ENCODE assay signal across 25 cellular contexts in the genomic region with DNA sequence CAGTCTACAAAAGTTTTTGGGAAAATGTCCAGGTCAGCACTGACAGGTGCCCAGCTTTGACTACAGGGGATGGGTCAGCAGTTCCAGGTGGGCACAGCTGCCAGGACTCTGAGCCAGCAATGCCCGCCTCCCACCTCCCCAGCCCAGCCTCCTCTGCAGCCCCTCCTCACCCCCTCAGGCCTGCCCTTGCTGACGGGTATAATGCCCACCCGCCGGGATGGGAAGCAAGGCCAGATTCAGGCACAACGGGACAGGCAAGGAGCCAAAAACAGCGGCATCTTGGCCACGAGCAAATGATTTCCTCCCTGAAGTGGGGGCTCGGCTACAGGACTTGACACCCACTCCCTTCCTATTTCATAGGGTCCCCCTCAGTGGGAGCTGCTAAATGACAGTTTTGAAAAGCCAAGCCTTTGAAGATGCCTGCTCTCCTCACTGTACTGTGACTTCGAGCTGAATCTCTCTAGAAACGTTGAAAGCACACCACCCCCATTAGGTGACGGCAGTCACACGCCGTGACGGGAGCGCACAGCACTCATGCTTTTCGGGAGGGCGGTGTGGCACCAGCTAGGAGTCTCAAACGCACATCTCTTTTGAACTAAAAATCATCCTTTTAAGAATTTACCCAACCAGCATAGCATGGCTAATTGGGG. TPM values are rescaled to one million over a fixed set of nuclear protein-coding genes. Genes with fewer than 3 reads are reported as not detected.
DNase-seq lines count a peak whose midpoint lies in the region; ATAC-seq, FAIRE-seq and TF ChIP-seq lines count a peak whose summit lies in the region.
"Had no signal": no experiment of that assay in that cellular context is flagged by ENCODE, and none has a peak within 500 bp of the region (broad histone marks: within the 10 kb centered on the region; RNA-seq: fewer than 3 reads in every experiment).

No MANE protein-coding gene starts in this region.

- H3K4me1 Mint-ChIP-seq in activated T-cell treated with anti-CD3 and anti-CD28 coated beads, Interleukin-2, amount 50 U/mL, for 4 hours (ENCODE audit: low read depth): no peaks in the 10 kb centered on the region
- H3K4me1 Mint-ChIP-seq in activated T-cell treated with anti-CD3 and anti-CD28 coated beads, Interleukin-2, amount 50 U/mL, for 72 hours (ENCODE audit: low read depth): no peaks in the 10 kb centered on the region
- peaks cover 20 to 25% of the 10 kb centered on the region in 2 donors for H3K4me1 Mint-ChIP-seq in stimulated activated naive B cell treated with anti-CD40 and anti-IgM and Interleukin-4, amounts not matched to agents 10 μg/mL and 1 μg/mL and 100 μg/mL, for 72 hours
- no peaks in the 10 kb centered on the region for H3K4me1 Mint-ChIP-seq in naive thymus-derived CD4-positive, alpha-beta T cell
- H3K4me1 Mint-ChIP-seq: activated naive CD8-positive, alpha-beta T cell treated with anti-CD3 and anti-CD28 coated beads, Interleukin-2, amount 50 U/mL, for 24 hours had no signal

- H3K36me3 Mint-ChIP-seq in activated T-cell treated with anti-CD3 and anti-CD28 coated beads, Interleukin-2, amount 50 U/mL, for 4 hours (ENCODE audit: insufficient read depth): peaks cover 13% of the 10 kb centered on the region
- H3K36me3 Mint-ChIP-seq in activated T-cell treated with anti-CD3 and anti-CD28 coated beads, Interleukin-2, amount 50 U/mL, for 72 hours (ENCODE audit: insufficient read depth in 2 of 2): peaks cover 0 to 6% of the 10 kb centered on the region in 2 donors
- peaks cover 32 to 62% of the 10 kb centered on the region in 2 donors for H3K36me3 Mint-ChIP-seq in stimulated activated naive B cell treated with anti-CD40 and anti-IgM and Interleukin-4, amounts not matched to agents 10 μg/mL and 1 μg/mL and 100 μg/mL, for 72 hours
- peaks cover 0 to 38% (median 5%) of the 10 kb centered on the region in 5 donors for H3K36me3 Mint-ChIP-seq in naive thymus-derived CD4-positive, alpha-beta T cell
- H3K36me3 Mint-ChIP-seq: natural killer cell treated with Interleukin-12 subunit alpha and Interleukin-12 subunit beta and Interleukin-15 and Interleukin-18, amount 100 ng/mL, for 72 hours had no signal

- H3K27ac Mint-ChIP-seq in activated T-cell treated with anti-CD3 and anti-CD28 coated beads, Interleukin-2, amount 50 U/mL, for 72 hours: no peak overlapping the region
- H3K27ac Mint-ChIP-seq in stimulated activated naive B cell treated with anti-CD40 and anti-IgM and Interleukin-4, amounts not matched to agents 10 μg/mL and 1 μg/mL and 100 μg/mL, for 72 hours: peak overlapping the region; percentile 42
- H3K27ac Mint-ChIP-seq in naive thymus-derived CD4-positive, alpha-beta T cell: no peak overlapping the region
- H3K27ac Mint-ChIP-seq: activated naive CD8-positive, alpha-beta T cell treated with anti-CD3 and anti-CD28 coated beads, Interleukin-2, amount 50 U/mL, for 24 hours; B cell; natural killer cell treated with Interleukin-12 subunit alpha and Interleukin-12 subunit beta and Interleukin-15 and Interleukin-18, amount 100 ng/mL, for 72 hours had no signal

- FAIRE-seq in kidney (lab: Jason Lieb, UNC): no peak
- FAIRE-seq: A549, GM19239, small intestine had no signal

- CTCF ChIA-PET in naive thymus-derived CD4-positive, alpha-beta T cell (lab: Charles Lee): interaction anchor here (0.6 to 0.7 kb wide), 3 partner anchors 63 to 197 kb away, joined by 3 read pairs; no protein-coding TSS in a partner anchor

- no peaks in the 10 kb centered on the region for H3K27me3 Mint-ChIP-seq in activated T-cell treated with anti-CD3 and anti-CD28 coated beads, Interleukin-2, amount 50 U/mL, for 4 hours (ENCODE audit: low read depth)
- no peaks in the 10 kb centered on the region for H3K27me3 Mint-ChIP-seq in activated T-cell treated with anti-CD3 and anti-CD28 coated beads, Interleukin-2, amount 50 U/mL, for 72 hours (ENCODE audit: low read depth)
- no peaks in the 10 kb centered on the region for H3K27me3 Mint-ChIP-seq in stimulated activated naive B cell treated with anti-CD40 and anti-IgM and Interleukin-4, amounts not matched to agents 10 μg/mL and 1 μg/mL and 100 μg/mL, for 72 hours
- no peaks in the 10 kb centered on the region for H3K27me3 Mint-ChIP-seq in naive thymus-derived CD4-positive, alpha-beta T cell
- H3K27me3 Mint-ChIP-seq: activated naive CD8-positive, alpha-beta T cell treated with anti-CD3 and anti-CD28 coated beads, Interleukin-2, amount 50 U/mL, for 24 hours; B cell; natural killer cell treated with Interleukin-12 subunit alpha and Interleukin-12 subunit beta and Interleukin-15 and Interleukin-18, amount 100 ng/mL, for 72 hours had no signal

- H3K27ac ChIP-seq in Karpas-422 (ENCODE audit: low read length): peak overlapping the region; percentile 39
- H3K27ac ChIP-seq in kidney (ENCODE audit: low read depth in 2 of 2, low read length in 2 of 2): no peak overlapping the region
- no peak overlapping the region for H3K27ac ChIP-seq in naive thymus-derived CD4-positive, alpha-beta T cell (ENCODE audit: low read depth, low read length)
- H3K27ac ChIP-seq: A549, brain microvascular endothelial cell, coronary artery, esophagus squamous epithelium, gastrocnemius medialis, thoracic aorta had no signal

- H4K20me1 ChIP-seq in Karpas-422 (ENCODE audit: insufficient read depth, low read depth, low read length): peaks cover 11% of the 10 kb centered on the region

- H3K4me3 Mint-ChIP-seq in activated T-cell treated with anti-CD3 and anti-CD28 coated beads, Interleukin-2, amount 50 U/mL, for 4 hours: no peak overlapping the region
- no peak overlapping the region for H3K4me3 Mint-ChIP-seq in activated T-cell treated with anti-CD3 and anti-CD28 coated beads, Interleukin-2, amount 50 U/mL, for 72 hours
- no peak overlapping the region for H3K4me3 Mint-ChIP-seq in stimulated activated naive B cell treated with anti-CD40 and anti-IgM and Interleukin-4, amounts not matched to agents 10 μg/mL and 1 μg/mL and 100 μg/mL, for 72 hours
- no peak overlapping the region for H3K4me3 Mint-ChIP-seq in naive thymus-derived CD4-positive, alpha-beta T cell
- H3K4me3 Mint-ChIP-seq: activated naive CD8-positive, alpha-beta T cell treated with anti-CD3 and anti-CD28 coated beads, Interleukin-2, amount 50 U/mL, for 24 hours; B cell; natural killer cell treated with Interleukin-12 subunit alpha and Interleukin-12 subunit beta and Interleukin-15 and Interleukin-18, amount 100 ng/mL, for 72 hours had no signal

- H3K4me2 ChIP-seq in Karpas-422 (ENCODE audit: low read depth, low read length, poor library complexity, severe bottlenecking): peak overlapping the region; percentile 52
- H3K4me2 ChIP-seq: A549 had no signal

- H2AFZ ChIP-seq in Karpas-422 (ENCODE audit: low read length): no peak overlapping the region

- H3K27me3 ChIP-seq in Karpas-422 (ENCODE audit: low read length): no peaks in the 10 kb centered on the region
- H3K27me3 ChIP-seq in naive thymus-derived CD4-positive, alpha-beta T cell (ENCODE audit: control insufficient read depth in 2 of 2, insufficient read depth in 2 of 2, low read length in 2 of 2): no peaks in the 10 kb centered on the region
- H3K27me3 ChIP-seq: brain microvascular endothelial cell, esophagus squamous epithelium, gastrocnemius medialis had no signal

- TF ChIP-seq CTCF in kidney (IDR thresholded peaks at IDR 0.05; ENCODE audit: borderline replicate concordance, extremely low read depth, insufficient read depth): no peak

- no peaks in the 10 kb centered on the region for H3K9me2 ChIP-seq in Karpas-422 (replicated peaks; ENCODE audit: insufficient read depth, low read length)

- H3K4me3 ChIP-seq in Karpas-422 (ENCODE audit: low read length) (peak overlapping the region; percentile 21; the same call in 1 of the 2 replicates), kidney (ENCODE audit: low read length in 2 of 2) (no peak overlapping the region)
- H3K4me3 ChIP-seq in naive thymus-derived CD4-positive, alpha-beta T cell (ENCODE audit: low read length): no peak overlapping the region
- H3K4me3 ChIP-seq: A549, coronary artery, esophagus squamous epithelium, gastrocnemius medialis, thoracic aorta had no signal

- H3K36me3 ChIP-seq in Karpas-422 (ENCODE audit: insufficient read depth, low read length) (peaks cover 6% of the 10 kb centered on the region; the same call in 1 of the 2 replicates), kidney (ENCODE audit: control insufficient read depth in 1 of 2, insufficient read depth in 2 of 2, low read length in 2 of 2) (peaks cover 0 to 8% of the 10 kb centered on the region in 2 donors)
- H3K36me3 ChIP-seq in naive thymus-derived CD4-positive, alpha-beta T cell (ENCODE audit: control insufficient read depth in 2 of 3, insufficient read depth in 3 of 3, low read length in 3 of 3): peaks cover 0 to 35% (median 3%) of the 10 kb centered on the region in 3 experiments
- H3K36me3 ChIP-seq: gastrocnemius medialis had no signal

- peak overlapping the region; percentile 23 for H3K9ac ChIP-seq in Karpas-422 (ENCODE audit: low read length)
- no peak overlapping the region for H3K9ac ChIP-seq in kidney (ENCODE audit: low read length in 2 of 2)

- H3K79me2 ChIP-seq in Karpas-422 (ENCODE audit: low read length): peaks cover 13% of the 10 kb centered on the region

- intact Hi-C loops in kidney (cut with DNase I): loop anchor here (10.0 kb wide), 1 partner anchor 618 kb away; no protein-coding TSS in a partner anchor
- intact Hi-C loops in naive thymus-derived CD4-positive, alpha-beta T cell (cut with micrococcal nuclease): no loop called here

- no peak for ATAC-seq in activated T-cell treated with anti-CD3 and anti-CD28 coated beads, Interleukin-2, amount 50 U/mL, for 4 hours
- ATAC-seq in activated T-cell treated with anti-CD3 and anti-CD28 coated beads, Interleukin-2, amount 50 U/mL, for 72 hours (replicated peaks in 1 of 2): no peak
- ATAC-seq in stimulated activated naive B cell treated with anti-CD40 and anti-IgM and Interleukin-4, amounts not matched to agents 10 μg/mL and 1 μg/mL and 100 μg/mL, for 72 hours (replicated peaks): no peak
- no peak for ATAC-seq in naive thymus-derived CD4-positive, alpha-beta T cell
- no peak for ATAC-seq in GM21786 (IDR thresholded peaks at IDR 0.05; ENCODE audit: unreplicated experiment)
- ATAC-seq: A549; activated naive CD8-positive, alpha-beta T cell treated with anti-CD3 and anti-CD28 coated beads, Interleukin-2, amount 50 U/mL, for 24 hours; gastrocnemius medialis; left colon; natural killer cell treated with Interleukin-12 subunit alpha and Interleukin-12 subunit beta and Interleukin-15 and Interleukin-18, amount 100 ng/mL, for 72 hours; PC-3 had no signal

- POLR2A ChIA-PET in naive thymus-derived CD4-positive, alpha-beta T cell (lab: Charles Lee): no interaction called here

- peak; percentile 1 for DNase-seq in activated T-cell treated with anti-CD3 and anti-CD28 coated beads, Interleukin-2, amount 50 U/mL, for 4 hours
- no peak for DNase-seq in activated T-cell treated with anti-CD3 and anti-CD28 coated beads, Interleukin-2, amount 50 U/mL, for 72 hours
- DNase-seq in Karpas-422 (no peak), kidney (peak; percentile 59), NCI-H2171 treated with DMSO at 0.1 percent for 48 hours (lab: John Stamatoyannopoulos, UW) (no peak)
- no peak for DNase-seq in stimulated activated naive B cell treated with anti-CD40 and anti-IgM and Interleukin-4, amounts not matched to agents 10 μg/mL and 1 μg/mL and 100 μg/mL, for 72 hours
- no peak for DNase-seq in naive thymus-derived CD4-positive, alpha-beta T cell
- DNase-seq: activated naive CD8-positive, alpha-beta T cell treated with anti-CD3 and anti-CD28 coated beads, Interleukin-2, amount 50 U/mL, for 24 hours; brain microvascular endothelial cell; COR-L47; esophagus squamous epithelium; NCI-H187 treated with DMSO at 0.1 percent for 48 hours; PC-3; SHP77 treated with DMSO at 0.1 percent for 48 hours; small intestine; stimulated activated naive CD4-positive, alpha-beta T cell treated with Interleukin-2 at 50 U/mL for 16 hours had no signal

- H3K4me1 ChIP-seq in Karpas-422 (ENCODE audit: low read length) (peaks cover 23% of the 10 kb centered on the region), kidney (ENCODE audit: control insufficient read depth in 1 of 2, insufficient read depth in 1 of 2, low read depth in 1 of 2, low read length in 2 of 2) (peaks cover 0 to 3% of the 10 kb centered on the region in 2 donors)
- H3K4me1 ChIP-seq in naive thymus-derived CD4-positive, alpha-beta T cell (ENCODE audit: control insufficient read depth in 2 of 2, insufficient read depth in 2 of 2, low read length in 2 of 2): no peaks in the 10 kb centered on the region
- H3K4me1 ChIP-seq: A549, esophagus squamous epithelium, gastrocnemius medialis had no signal

- H3K9me3 Mint-ChIP-seq in activated T-cell treated with anti-CD3 and anti-CD28 coated beads, Interleukin-2, amount 50 U/mL, for 4 hours: no peaks in the 10 kb centered on the region
- H3K9me3 Mint-ChIP-seq in activated T-cell treated with anti-CD3 and anti-CD28 coated beads, Interleukin-2, amount 50 U/mL, for 72 hours: no peaks in the 10 kb centered on the region
- H3K9me3 Mint-ChIP-seq in stimulated activated naive B cell treated with anti-CD40 and anti-IgM and Interleukin-4, amounts not matched to agents 10 μg/mL and 1 μg/mL and 100 μg/mL, for 72 hours: no peaks in the 10 kb centered on the region
- no peaks in the 10 kb centered on the region for H3K9me3 Mint-ChIP-seq in naive thymus-derived CD4-positive, alpha-beta T cell
- H3K9me3 Mint-ChIP-seq: activated naive CD8-positive, alpha-beta T cell treated with anti-CD3 and anti-CD28 coated beads, Interleukin-2, amount 50 U/mL, for 24 hours; natural killer cell treated with Interleukin-12 subunit alpha and Interleukin-12 subunit beta and Interleukin-15 and Interleukin-18, amount 100 ng/mL, for 72 hours had no signal

- H3K9me3 ChIP-seq in Karpas-422 (ENCODE audit: low read length): no peaks in the 10 kb centered on the region
- H3K9me3 ChIP-seq in kidney (ENCODE audit: control insufficient read depth in 1 of 2, low read length in 2 of 2): no peaks in the 10 kb centered on the region
- no peaks in the 10 kb centered on the region for H3K9me3 ChIP-seq in naive thymus-derived CD4-positive, alpha-beta T cell (ENCODE audit: control insufficient read depth in 2 of 3, low read length in 3 of 3)
- H3K9me3 ChIP-seq: A549, esophagus squamous epithelium, gastrocnemius medialis, thoracic aorta had no signal

RNA-seq across cellular contexts. Expression of gene MAD1L1, which starts 29.7 kb away (rescaled TPM):
- 10 to 100 TPM; 55.8 to 59.4 (median 57.9) TPM for total RNA-seq in activated T-cell treated with anti-CD3 and anti-CD28 coated beads, Interleukin-2, amount 50 U/mL, for 4 hours
- total RNA-seq in activated T-cell treated with anti-CD3 and anti-CD28 coated beads, Interleukin-2, amount 50 U/mL, for 72 hours: 10 to 100 TPM; 51.2 to 63.8 TPM
- total RNA-seq in Karpas-422 (2014; rRNA removed; shearing (Covaris generic); ENCODE audit: low replicate concordance): 38.6 and 61.5 TPM in 2 replicates
- 45.2 TPM for total RNA-seq in kidney
- 33.2 TPM for polyA plus RNA-seq in kidney (ENCODE audit: insufficient read depth, low read depth, low replicate concordance)
- total RNA-seq in naive thymus-derived CD4-positive, alpha-beta T cell: 100 to 1,000 TPM; 112 to 141 (median 125) TPM
- 100 to 1,000 TPM; 269 to 314 TPM for polyA plus RNA-seq in naive thymus-derived CD4-positive, alpha-beta T cell

RNA-seq across cellular contexts. Expression of gene MRM2, which starts 39.0 kb away (rescaled TPM):
- total RNA-seq in activated T-cell treated with anti-CD3 and anti-CD28 coated beads, Interleukin-2, amount 50 U/mL, for 4 hours: 10 to 100 TPM; 49.9 to 56.5 (median 51.2) TPM
- total RNA-seq in activated T-cell treated with anti-CD3 and anti-CD28 coated beads, Interleukin-2, amount 50 U/mL, for 72 hours: 10 to 100 TPM; 31.7 to 39.9 TPM
- 35.5 TPM in 2 replicates for total RNA-seq in Karpas-422 (2014; rRNA removed; shearing (Covaris generic); ENCODE audit: low replicate concordance)
- 25.6 TPM for total RNA-seq in kidney
- polyA plus RNA-seq in kidney (ENCODE audit: insufficient read depth, low read depth, low replicate concordance): 25.6 TPM
- total RNA-seq in naive thymus-derived CD4-positive, alpha-beta T cell: 10 to 100 TPM in 3 of 5 experiments, 1 to 10 TPM in 2; 7.1 to 30.7 (median 20.0) TPM
- 10 to 100 TPM; 37.8 to 58.3 TPM for polyA plus RNA-seq in naive thymus-derived CD4-positive, alpha-beta T cell

RNA-seq across cellular contexts. Expression of gene NUDT1, which starts 39.0 kb away (rescaled TPM):
- total RNA-seq in activated T-cell treated with anti-CD3 and anti-CD28 coated beads, Interleukin-2, amount 50 U/mL, for 4 hours: 100 to 1,000 TPM in 1 of 3 donors, 10 to 100 TPM in 2; 83.7 to 105 (median 96.8) TPM
- 10 to 100 TPM; 63.6 to 79.3 TPM for total RNA-seq in activated T-cell treated with anti-CD3 and anti-CD28 coated beads, Interleukin-2, amount 50 U/mL, for 72 hours
- total RNA-seq in Karpas-422 (2014; rRNA removed; shearing (Covaris generic); ENCODE audit: low replicate concordance): 45.3 and 84.8 TPM in 2 replicates
- 9.3 TPM for total RNA-seq in kidney
- 12.1 TPM for polyA plus RNA-seq in kidney (ENCODE audit: insufficient read depth, low read depth, low replicate concordance)
- 10 to 100 TPM; 14.0 to 77.7 (median 22.6) TPM for total RNA-seq in naive thymus-derived CD4-positive, alpha-beta T cell
- 10 to 100 TPM; 60.1 to 61.1 TPM for polyA plus RNA-seq in naive thymus-derived CD4-positive, alpha-beta T cell

Comparison
In these comparisons a context has a peak if more than half of its experiments do, and no peak if none do; other contexts are left out.
1. DNase-seq: peak in activated T-cell treated with anti-CD3 and anti-CD28 coated beads, Interleukin-2, amount 50 U/mL, for 4 hours (single experiment) and kidney (single experiment); none in activated T-cell treated with anti-CD3 and anti-CD28 coated beads, Interleukin-2, amount 50 U/mL, for 72 hours (0 of 2), Karpas-422 (single experiment), stimulated activated naive B cell treated with anti-CD40 and anti-IgM and Interleukin-4, amounts not matched to agents 10 μg/mL and 1 μg/mL and 100 μg/mL, for 72 hours (single experiment), naive thymus-derived CD4-positive, alpha-beta T cell (0 of 9) and NCI-H2171 treated with DMSO at 0.1 percent for 48 hours (single experiment).